Comparison of ENCODE assay signal across 15 cellular contexts in the genomic region with DNA sequence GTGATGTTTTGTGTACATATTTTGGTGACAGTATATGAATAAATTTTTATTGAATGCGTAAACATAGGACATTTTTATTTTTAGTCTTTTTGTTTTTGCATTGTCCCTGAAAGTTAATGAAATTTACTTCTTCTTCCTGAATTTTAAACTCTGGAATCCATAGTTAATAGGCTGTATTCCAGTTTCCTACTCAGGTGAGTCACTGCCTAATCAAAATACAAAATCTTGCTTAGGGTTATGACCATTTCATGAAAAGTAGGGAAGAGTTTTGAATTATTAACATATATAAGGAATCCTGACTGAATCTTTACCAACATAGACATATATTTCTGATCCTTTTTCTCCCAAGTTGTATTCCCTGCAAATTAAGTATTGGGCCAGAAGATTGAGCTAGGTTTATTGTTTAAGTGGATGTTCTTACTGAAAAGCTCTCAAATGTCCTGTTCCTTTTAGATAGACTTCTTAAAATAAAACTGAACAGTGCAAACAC. TPM values are rescaled to one million over a fixed set of nuclear protein-coding genes. Genes with fewer than 3 reads are reported as not detected.
DNase-seq lines count a peak whose midpoint lies in the region; ATAC-seq and TF ChIP-seq lines count a peak whose summit lies in the region.
"Had no signal": no experiment of that assay in that cellular context is flagged by ENCODE, and none has a peak within 500 bp of the region (broad histone marks: within the 10 kb centered on the region; RNA-seq: fewer than 3 reads in every experiment).

No MANE protein-coding gene starts in this region.

- no peak for TF ChIP-seq CTCF in nephron (IDR thresholded peaks at IDR 0.05; ENCODE audit: unreplicated experiment in 3 of 3)

- no peaks in the 10 kb centered on the region for H3K36me3 ChIP-seq in HAP-1 (replicated peaks)
- H3K36me3 ChIP-seq: vagina had no signal

- ATAC-seq in activated naive CD4-positive, alpha-beta T cell treated with anti-CD3 and anti-CD28 coated beads, Interleukin-2, amount 50 U/mL, for 72 hours = no peak
- no peak for ATAC-seq in GM21367 (IDR thresholded peaks at IDR 0.05; ENCODE audit: unreplicated experiment)

- H3K9me3 ChIP-seq in HAP-1 = no peaks in the 10 kb centered on the region
- H3K9me3 ChIP-seq: vagina had no signal

- peak overlapping the region; percentile 99 for H3K27ac Mint-ChIP-seq in activated CD4-positive, alpha-beta T cell treated with anti-CD3 and anti-CD28 coated beads, Interleukin-2, amount 10 ng/mL, durations not matched to agents 24 days and 14 days
- H3K27ac Mint-ChIP-seq in activated naive CD4-positive, alpha-beta T cell treated with anti-CD3 and anti-CD28 coated beads, Interleukin-2, amount 50 U/mL, for 72 hours = peak overlapping the region; percentile 96 to 99
- H3K27ac Mint-ChIP-seq in nephron = peak overlapping the region; percentile 88 to 98 (median 97)

- H3K4me1 Mint-ChIP-seq in activated CD4-positive, alpha-beta T cell treated with anti-CD3 and anti-CD28 coated beads, Interleukin-2, amount 10 ng/mL, durations not matched to agents 24 days and 14 days = peaks cover 55% of the 10 kb centered on the region
- peaks cover 32% of the 10 kb centered on the region for H3K4me1 Mint-ChIP-seq in nephron

- no peak for DNase-seq in activated CD4-positive, alpha-beta T cell treated with anti-CD3 and anti-CD28 coated beads, Interleukin-2, amount 10 ng/mL, durations not matched to agents 24 days and 14 days
- DNase-seq in activated CD4-positive, alpha-beta T cell treated with anti-CD3 and anti-CD28 coated beads for 48 hours = no peak
- DNase-seq in HAP-1 (ENCODE audit: low spot score in 2 of 2) = no peak
- no peak for DNase-seq in activated naive CD4-positive, alpha-beta T cell treated with anti-CD3 and anti-CD28 coated beads, Interleukin-2, amount 50 U/mL, for 72 hours (ENCODE audit: low spot score in 2 of 2)
- DNase-seq in iPS-NIHi7 (ENCODE audit: extremely low spot score) = no peak
- DNase-seq in NCI-H524 (lab: John Stamatoyannopoulos, UW) = no peak
- DNase-seq: ACHN; DMS 273 treated with DMSO at 0.1 percent for 48 hours; head of caudate nucleus; NCI-H1930; stimulated activated CD8-positive, alpha-beta memory T cell treated with anti-CD3 and anti-CD28 coated beads, Interleukin-4, amount 100 ng/mL, for 48 hours; SW 1271 had no signal

- no peaks in the 10 kb centered on the region for H3K9me3 Mint-ChIP-seq in activated CD4-positive, alpha-beta T cell treated with anti-CD3 and anti-CD28 coated beads, Interleukin-2, amount 10 ng/mL, durations not matched to agents 24 days and 14 days
- no peaks in the 10 kb centered on the region for H3K9me3 Mint-ChIP-seq in activated naive CD4-positive, alpha-beta T cell treated with anti-CD3 and anti-CD28 coated beads, Interleukin-2, amount 50 U/mL, for 72 hours
- no peaks in the 10 kb centered on the region for H3K9me3 Mint-ChIP-seq in nephron

- in situ Hi-C loops in HAP-1 (cut with MboI; ENCODE audit: low sequenced_read_pairs) = no loop called here

- no peaks in the 10 kb centered on the region for H3K27me3 Mint-ChIP-seq in activated CD4-positive, alpha-beta T cell treated with anti-CD3 and anti-CD28 coated beads, Interleukin-2, amount 10 ng/mL, durations not matched to agents 24 days and 14 days
- H3K27me3 Mint-ChIP-seq in nephron (ENCODE audit: low read depth) = no peaks in the 10 kb centered on the region

- peaks cover 20% of the 10 kb centered on the region for H3K4me1 ChIP-seq in HAP-1

- peak overlapping the region; percentile 75; the same call in 1 of the 2 replicates for H3K4me3 ChIP-seq in HAP-1
- H3K4me3 ChIP-seq: vagina had no signal

- intact Hi-C loops in activated CD4-positive, alpha-beta T cell treated with anti-CD3 and anti-CD28 coated beads, Interleukin-2, amount 10 ng/mL, durations not matched to agents 24 days and 14 days (cut with micrococcal nuclease) = loop anchor here (10.0 kb wide), 1 partner anchor 436 kb away; no protein-coding TSS in a partner anchor

- H3K4me3 Mint-ChIP-seq in activated CD4-positive, alpha-beta T cell treated with anti-CD3 and anti-CD28 coated beads, Interleukin-2, amount 10 ng/mL, durations not matched to agents 24 days and 14 days = peak overlapping the region; percentile 99
- H3K4me3 Mint-ChIP-seq in nephron = peak overlapping the region; percentile 91 to 96 (median 93)

- H3K27me3 ChIP-seq in HAP-1 (ENCODE audit: low read depth) = no peaks in the 10 kb centered on the region
- H3K27me3 ChIP-seq: vagina had no signal

- peaks cover 13% of the 10 kb centered on the region for H3K36me3 Mint-ChIP-seq in activated CD4-positive, alpha-beta T cell treated with anti-CD3 and anti-CD28 coated beads, Interleukin-2, amount 10 ng/mL, durations not matched to agents 24 days and 14 days (ENCODE audit: low read depth)
- peaks cover 18 to 20% of the 10 kb centered on the region in 2 donors for H3K36me3 Mint-ChIP-seq in activated naive CD4-positive, alpha-beta T cell treated with anti-CD3 and anti-CD28 coated beads, Interleukin-2, amount 50 U/mL, for 72 hours
- no peaks in the 10 kb centered on the region for H3K36me3 Mint-ChIP-seq in nephron (ENCODE audit: low read depth)

RNA-seq across cellular contexts. Expression of gene CREM, which starts 2.6 kb away (rescaled TPM):
- 87.0 and 87.8 TPM in 2 replicates for total RNA-seq in activated CD4-positive, alpha-beta T cell treated with anti-CD3 and anti-CD28 coated beads, Interleukin-2, amount 10 ng/mL, durations not matched to agents 24 days and 14 days
- total RNA-seq in activated naive CD4-positive, alpha-beta T cell treated with anti-CD3 and anti-CD28 coated beads, Interleukin-2, amount 50 U/mL, for 72 hours = 100 to 1,000 TPM in 1 of 2 donors, 10 to 100 TPM in 1; 92.9 to 147 TPM

RNA-seq across cellular contexts. Expression of gene CUL2, which starts 39.1 kb away (rescaled TPM):
- 50.2 and 50.4 TPM in 2 replicates for total RNA-seq in activated CD4-positive, alpha-beta T cell treated with anti-CD3 and anti-CD28 coated beads, Interleukin-2, amount 10 ng/mL, durations not matched to agents 24 days and 14 days
- 10 to 100 TPM; 43.8 to 45.9 TPM for total RNA-seq in activated naive CD4-positive, alpha-beta T cell treated with anti-CD3 and anti-CD28 coated beads, Interleukin-2, amount 50 U/mL, for 72 hours
